Comparison of ENCODE assay signal across 8 cellular contexts in the genomic region with DNA sequence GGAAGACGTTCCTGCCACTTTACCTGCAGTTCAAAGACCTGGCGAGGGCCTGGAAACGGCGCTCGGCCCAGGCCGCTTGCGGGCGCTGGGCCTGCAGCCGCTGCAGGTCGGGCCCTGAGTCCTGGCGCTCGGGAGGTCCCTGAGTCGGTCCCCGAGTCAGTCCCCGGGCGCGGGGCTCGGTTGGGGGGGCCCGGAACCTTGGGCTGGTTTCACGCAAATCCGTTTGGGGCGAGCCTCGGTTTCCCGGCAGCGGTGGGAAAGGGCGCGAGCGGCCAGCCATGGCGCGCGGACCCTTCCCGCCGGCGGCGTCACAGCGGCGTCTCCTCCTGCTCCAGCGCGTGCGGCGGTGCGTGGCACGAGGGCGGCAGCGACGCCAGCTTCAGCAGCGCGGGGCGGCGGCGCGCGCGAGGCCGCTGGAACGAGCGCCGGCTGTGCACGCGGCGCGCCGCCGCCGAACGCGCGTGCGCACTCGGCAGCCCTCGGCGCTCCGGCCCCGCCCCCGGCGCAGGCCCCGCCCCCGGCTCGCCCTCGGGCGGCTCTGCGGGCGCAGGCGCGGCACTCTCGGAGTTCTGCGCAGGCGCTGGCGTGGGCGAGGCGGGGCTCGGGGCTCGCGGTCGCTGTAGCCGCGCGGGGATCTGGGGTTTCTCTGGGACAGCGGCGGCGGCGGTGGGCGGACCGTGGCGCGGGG. TPM values are rescaled to one million over a fixed set of nuclear protein-coding genes. Genes with fewer than 3 reads are reported as not detected.
DNase-seq lines count a peak whose midpoint lies in the region; ATAC-seq, FAIRE-seq and TF ChIP-seq lines count a peak whose summit lies in the region.

No MANE protein-coding gene starts in this region.

- in situ Hi-C loops in mammary epithelial cell (cut with MboI; ENCODE audit: low sequenced_read_pairs in 2 of 2), result no loop called here

- H3K27me3 ChIP-seq in WERI-Rb-1 (ENCODE audit: insufficient read depth, low read depth, severe bottlenecking) (peaks cover 24% of the 10 kb centered on the region), mammary epithelial cell (ENCODE audit: insufficient read depth, low read length) (no peaks in the 10 kb centered on the region), smooth muscle cell (ENCODE audit: low read depth) (peaks cover 12% of the 10 kb centered on the region)

- H3K9ac ChIP-seq in mammary epithelial cell (ENCODE audit: insufficient read depth, low read length) (peak overlapping the region; percentile 49), smooth muscle cell (ENCODE audit: low read depth) (peak overlapping the region; percentile 80)

- BruUV-seq in mammary epithelial cell (replicated peaks; lab: Mats Ljungman, UMichigan), result TSS peak; percentile 42

- peaks cover 16% of the 10 kb centered on the region for H3K4me1 ChIP-seq in A549
- peaks cover 31% of the 10 kb centered on the region for H3K4me1 ChIP-seq in mammary epithelial cell (ENCODE audit: insufficient read depth, low read length)
- H3K4me1 ChIP-seq in smooth muscle cell (ENCODE audit: low read depth), result peaks cover 15% of the 10 kb centered on the region

- TF ChIP-seq RAD21 in A549 (conservative IDR thresholded peaks at IDR 0.05 in 1 of 2, IDR thresholded peaks at IDR 0.05 in 1 of 2), result no peak

- DNase-seq in A549 (ENCODE audit: low read depth in 1 of 2, low spot score in 1 of 2) (peak; percentile 76 to 84), NCI-H2107 treated with DMSO at 0.1 percent for 48 hours (lab: John Stamatoyannopoulos, UW; ENCODE audit: unreplicated experiment) (peak; percentile 81), WERI-Rb-1 (peak; percentile 93), mammary epithelial cell (peak; percentile 66), iPS-NIHi7 (ENCODE audit: extremely low spot score) (peak; percentile 97), smooth muscle cell (lab: John Stamatoyannopoulos, UW; ENCODE audit: unreplicated experiment) (peak; percentile 78)

- POLR2A ChIA-PET in A549 (lab: Yijun Ruan, JAX), result interaction anchor here (1.3 to 2.0 kb wide), 2 partner anchors 26 to 139 kb away, joined by 4 read pairs; a partner anchor contains a TSS

- H3F3A ChIP-seq in smooth muscle cell (ENCODE audit: low read depth), result no peaks in the 10 kb centered on the region

- H3K79me2 ChIP-seq in mammary epithelial cell (ENCODE audit: insufficient read depth, low read length), result peaks cover 30% of the 10 kb centered on the region
- H3K79me2 ChIP-seq in smooth muscle cell (ENCODE audit: low read depth), result peaks cover 14% of the 10 kb centered on the region

- peak; percentile 45 to 57 for ATAC-seq in A549
- peak; percentile 73 for ATAC-seq in GM18520 (IDR thresholded peaks at IDR 0.05; ENCODE audit: unreplicated experiment)
- ATAC-seq in HG03045 (IDR thresholded peaks at IDR 0.05; ENCODE audit: unreplicated experiment), result peak; percentile 72

- no peak for FAIRE-seq in A549 (lab: Jason Lieb, UNC)

- H3K4me3 ChIP-seq in A549 (peak overlapping the region; percentile 74), WERI-Rb-1 (ENCODE audit: low read depth, low read length) (peak overlapping the region; percentile 93), mammary epithelial cell (replicated peaks in 1 of 3; ENCODE audit: insufficient read depth in 1 of 3, low read depth in 2 of 3, low read length in 3 of 3) (peak overlapping the region; percentile 69 to 94 (median 73)), smooth muscle cell (peak overlapping the region; percentile 96)

- TF ChIP-seq CTCF in A549 (IDR thresholded peaks at IDR 0.05), result no peak
- TF ChIP-seq CTCF in WERI-Rb-1 (IDR thresholded peaks at IDR 0.05; ENCODE audit: low read depth, low read length), result no peak
- TF ChIP-seq CTCF in mammary epithelial cell (conservative IDR thresholded peaks at IDR 0.05 in 1 of 2, IDR thresholded peaks at IDR 0.05 in 1 of 2; ENCODE audit: extremely low read depth in 1 of 2, insufficient read depth in 1 of 2, low read depth in 1 of 2, low read length in 2 of 2), result no peak
- no peak for TF ChIP-seq CTCF in smooth muscle cell (IDR thresholded peaks at IDR 0.05; ENCODE audit: borderline replicate concordance, insufficient read depth, poor library complexity, severe bottlenecking)

- peak overlapping the region; percentile 96 for H3K4me2 ChIP-seq in A549
- peak overlapping the region; percentile 96 for H3K4me2 ChIP-seq in mammary epithelial cell (ENCODE audit: insufficient read depth, low read depth, low read length)
- peak overlapping the region; percentile 99 for H3K4me2 ChIP-seq in smooth muscle cell

- TF ChIP-seq EP300 in A549 (IDR thresholded peaks at IDR 0.05), result no peak

- CTCF ChIA-PET in A549 (lab: Yijun Ruan, JAX) (interaction anchor here (1.2 kb wide), 1 partner anchor 27 kb away, joined by 7 read pairs; no protein-coding TSS in a partner anchor), mammary epithelial cell (lab: Charles Lee; ENCODE audit: low non-redundant PET) (no interaction called here)

- peak overlapping the region; percentile 89 for H2AFZ ChIP-seq in mammary epithelial cell (ENCODE audit: low read depth, low read length)
- H2AFZ ChIP-seq in smooth muscle cell (ENCODE audit: low read depth), result no peak overlapping the region

- H3K27ac ChIP-seq in A549, result peak overlapping the region; percentile 77 to 94
- H3K27ac ChIP-seq in WERI-Rb-1, result peak overlapping the region; percentile 98
- H3K27ac ChIP-seq in mammary epithelial cell (ENCODE audit: insufficient read depth, low read depth, low read length), result peak overlapping the region; percentile 32
- H3K27ac ChIP-seq in smooth muscle cell (ENCODE audit: low read depth), result peak overlapping the region; percentile 45

- under 1% methylated on average over 22 of the region's 106 CpGs for WGBS in A549 (ENCODE audit: missing lambda C conversion rate)
- 4% methylated on average over 21 of the region's 106 CpGs for WGBS in mammary epithelial cell (ENCODE audit: low coverage, missing lambda C conversion rate)
- 3% methylated on average over 57 of the region's 106 CpGs for WGBS in smooth muscle cell (ENCODE audit: low lambda C conversion rate)

- intact Hi-C loops in mammary epithelial cell (cut with micrococcal nuclease), result loop anchor here (2.0 to 10.0 kb wide), 3 partner anchors 26 to 422 kb away; a partner anchor contains a TSS

- H4K20me1 ChIP-seq in mammary epithelial cell (ENCODE audit: insufficient read depth, low read length) (no peaks in the 10 kb centered on the region), smooth muscle cell (ENCODE audit: low read depth) (peaks cover 33% of the 10 kb centered on the region)

- peak; percentile 86 for TF ChIP-seq POLR2A in A549 (IDR thresholded peaks at IDR 0.05; ENCODE audit: low read length)

- peaks cover 36% of the 10 kb centered on the region for H3K36me3 ChIP-seq in WERI-Rb-1
- H3K36me3 ChIP-seq in mammary epithelial cell (ENCODE audit: insufficient read depth, low read length), result peaks cover 6% of the 10 kb centered on the region
- H3K36me3 ChIP-seq in smooth muscle cell (ENCODE audit: low read depth), result no peaks in the 10 kb centered on the region

- H3K9me3 ChIP-seq in A549 (no peaks in the 10 kb centered on the region), WERI-Rb-1 (ENCODE audit: severe bottlenecking) (no peaks in the 10 kb centered on the region), mammary epithelial cell (replicated peaks; ENCODE audit: insufficient read depth, low read length) (no peaks in the 10 kb centered on the region), smooth muscle cell (replicated peaks; ENCODE audit: low read depth) (no peaks in the 10 kb centered on the region)

- dilution Hi-C loops in mammary epithelial cell (cut with HindIII; ENCODE audit: low sequenced_read_pairs), result no loop called here

TF ChIP-seq in A549, 52 proteins besides CTCF, POLR2A, EP300 and RAD21 (continues in another document):
- no peak for TF ChIP-seq ZFP36 (IDR thresholded peaks at IDR 0.05; ENCODE audit: borderline replicate concordance, partially characterized antibody)
- TF ChIP-seq, protein P1, sequence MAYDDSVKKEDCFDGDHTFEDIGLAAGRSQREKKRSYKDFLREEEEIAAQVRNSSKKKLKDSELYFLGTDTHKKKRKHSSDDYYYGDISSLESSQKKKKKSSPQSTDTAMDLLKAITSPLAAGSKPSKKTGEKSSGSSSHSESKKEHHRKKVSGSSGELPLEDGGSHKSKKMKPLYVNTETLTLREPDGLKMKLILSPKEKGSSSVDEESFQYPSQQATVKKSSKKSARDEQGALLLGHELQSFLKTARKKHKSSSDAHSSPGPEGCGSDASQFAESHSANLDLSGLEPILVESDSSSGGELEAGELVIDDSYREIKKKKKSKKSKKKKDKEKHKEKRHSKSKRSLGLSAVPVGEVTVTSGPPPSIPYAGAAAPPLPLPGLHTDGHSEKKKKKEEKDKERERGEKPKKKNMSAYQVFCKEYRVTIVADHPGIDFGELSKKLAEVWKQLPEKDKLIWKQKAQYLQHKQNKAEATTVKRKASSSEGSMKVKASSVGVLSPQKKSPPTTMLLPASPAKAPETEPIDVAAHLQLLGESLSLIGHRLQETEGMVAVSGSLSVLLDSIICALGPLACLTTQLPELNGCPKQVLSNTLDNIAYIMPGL (CRISPR knock-in tag; IDR thresholded peaks at IDR 0.05; ENCODE audit: borderline replicate concordance), result no peak
- no peak for TF ChIP-seq JUNB (IDR thresholded peaks at IDR 0.05)
- TF ChIP-seq, protein P2, sequence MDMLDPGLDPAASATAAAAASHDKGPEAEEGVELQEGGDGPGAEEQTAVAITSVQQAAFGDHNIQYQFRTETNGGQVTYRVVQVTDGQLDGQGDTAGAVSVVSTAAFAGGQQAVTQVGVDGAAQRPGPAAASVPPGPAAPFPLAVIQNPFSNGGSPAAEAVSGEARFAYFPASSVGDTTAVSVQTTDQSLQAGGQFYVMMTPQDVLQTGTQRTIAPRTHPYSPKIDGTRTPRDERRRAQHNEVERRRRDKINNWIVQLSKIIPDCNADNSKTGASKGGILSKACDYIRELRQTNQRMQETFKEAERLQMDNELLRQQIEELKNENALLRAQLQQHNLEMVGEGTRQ (IDR thresholded peaks at IDR 0.05), result no peak

RNA-seq across cellular contexts. Expression of a gene that starts 29.8 kb away (rescaled TPM):
- 20.0 and 25.1 TPM in 2 replicates for polyA plus RNA-seq in A549 (2011; rRNA removed)
- 18.4 and 20.4 TPM in 2 replicates for polyA plus RNA-seq in A549 (2012; cell fraction: cytosol; rRNA removed)
- polyA plus RNA-seq in A549 (2012; cell fraction: nucleus; rRNA removed), result 53.4 and 60.7 TPM in 2 replicates
- polyA plus RNA-seq in A549 (2017; fragmentation: RNase III; extraction: RNeasy Plus Mini Kit Qiagen cat#74134 plus additional on column Dnase treatment), result 33.6 to 36.2 TPM (median 34.0 TPM) in 3 replicates
- polyA minus RNA-seq in A549 (2011; rRNA and poly(A)+ RNA removed), result 23.6 and 25.2 TPM in 2 replicates
- 10 to 100 TPM; 19.5 to 41.2 TPM for total RNA-seq in mammary epithelial cell
- 15.0 TPM for polyA plus RNA-seq in mammary epithelial cell
- 26.2 TPM for polyA minus RNA-seq in mammary epithelial cell
- total RNA-seq in smooth muscle cell, result 22.6 and 30.5 TPM in 2 replicates
- polyA plus RNA-seq in smooth muscle cell, result 22.9 and 23.6 TPM in 2 replicates

RNA-seq across cellular contexts. Expression of a gene that starts 51.4 kb away (rescaled TPM):
- polyA plus RNA-seq in A549 (2011; rRNA removed) (1.3 and 1.5 TPM in 2 replicates), A549 (2017; fragmentation: RNase III; extraction: RNeasy Plus Mini Kit Qiagen cat#74134 plus additional on column Dnase treatment) (1.3 TPM in 3 replicates), mammary epithelial cell (1.00 TPM), smooth muscle cell (0.96 and 1.1 TPM in 2 replicates)
- polyA plus RNA-seq in A549 (2012; cell fraction: cytosol; rRNA removed), result 1.5 and 2.7 TPM in 2 replicates
- polyA plus RNA-seq in A549 (2012; cell fraction: nucleus; rRNA removed), result 2.2 TPM in 2 replicates
- polyA minus RNA-seq in A549 (2011; rRNA and poly(A)+ RNA removed), result 0.17 and 0.34 TPM in 2 replicates
- total RNA-seq in mammary epithelial cell (1 to 10 TPM; 1.0 to 1.3 TPM), smooth muscle cell (1.1 and 1.8 TPM in 2 replicates)
- not detected for polyA minus RNA-seq in mammary epithelial cell

Comparison
In these comparisons a context has a peak if more than half of its experiments do, and no peak if none do; other contexts are left out.
1. Peak in every context shown above with its lines: DNase-seq, ATAC-seq, H3K4me3 ChIP-seq and H3K27ac ChIP-seq.
2. H3K27ac ChIP-seq: peak in every context shown above with its lines; median percentile 98 in WERI-Rb-1; 86 in A549; 45 in smooth muscle cell; 32 in mammary epithelial cell.